ENCODE assay signal across 8 cellular contexts in the genomic region with DNA sequence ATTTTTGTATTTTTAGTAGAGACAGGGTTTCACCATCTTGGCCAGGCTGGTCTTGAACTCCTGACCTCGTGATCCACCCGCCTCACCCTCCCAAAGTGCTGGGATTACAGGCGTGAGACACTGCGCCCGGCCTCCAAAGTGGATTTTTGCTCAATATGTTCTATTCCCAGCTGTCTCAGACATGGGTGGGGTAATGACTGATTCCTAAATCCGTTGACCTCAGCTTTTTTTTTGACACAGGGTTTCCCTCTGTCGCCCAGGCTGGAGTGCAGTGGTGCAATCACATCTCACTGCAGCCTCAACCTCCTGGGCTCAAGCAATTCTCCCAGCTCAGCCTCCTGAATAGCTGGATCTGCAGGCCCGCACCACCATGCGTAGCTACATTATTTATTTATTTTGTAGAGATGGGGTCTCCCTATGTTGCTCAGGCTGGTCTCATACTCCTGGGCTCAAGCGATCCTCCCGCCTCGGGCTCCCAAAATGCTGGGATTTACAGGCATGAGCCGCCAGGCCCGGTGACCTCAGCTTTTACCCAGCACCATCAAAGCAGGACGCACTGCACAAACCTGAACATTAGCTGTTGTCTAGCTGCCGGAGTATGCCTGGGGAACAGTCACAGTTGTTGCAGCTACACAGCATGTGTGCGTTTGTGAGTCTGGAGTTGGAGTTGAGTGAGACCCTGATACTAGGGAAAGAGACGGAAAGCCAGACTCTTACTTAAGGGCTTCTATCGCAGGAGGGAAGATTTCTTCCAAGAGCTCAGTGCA. TPM values are rescaled to one million over a fixed set of nuclear protein-coding genes. Genes with fewer than 3 reads are reported as not detected.
A peak's percentile ranks its signal among the peaks of the same experiment; 100 is the strongest.
DNase-seq lines count a peak whose midpoint lies in the region; ATAC-seq and TF ChIP-seq lines count a peak whose summit lies in the region.

No MANE protein-coding gene starts in this region.

- H3K4me2 ChIP-seq in OCI-LY7 (ENCODE audit: low read length) = no peak overlapping the region

- peaks cover 0 to 2% (median 0%) of the 10 kb centered on the region in 8 donors for H3K9me3 Mint-ChIP-seq in CD4-positive, alpha-beta memory T cell
- H3K9me3 Mint-ChIP-seq in endothelial cell (ENCODE audit: unreplicated experiment) (no peaks in the 10 kb centered on the region), mesothelial cell of epicardium (no peaks in the 10 kb centered on the region)

- intact Hi-C loops in CD4-positive, alpha-beta memory T cell (cut with micrococcal nuclease) = loop anchor here (5.0 to 10.0 kb wide), 3 partner anchors 139 to 402 kb away; a partner anchor contains a TSS
- intact Hi-C loops in OCI-LY7 (cut with micrococcal nuclease; ENCODE audit: unreplicated experiment) = loop anchor here (5.0 kb wide), 2 partner anchors 64 to 139 kb away; no protein-coding TSS in a partner anchor
- intact Hi-C loops in breast epithelium (cut with DNase I; ENCODE audit: low total_unique reads) = no loop called here

- H3K4me3 ChIP-seq in CD4-positive, alpha-beta memory T cell (ENCODE audit: low read length in 2 of 2) = no peak overlapping the region
- H3K4me3 ChIP-seq in OCI-LY7 (ENCODE audit: low read depth, low read length, poor library complexity, severe bottlenecking) (no peak overlapping the region), rectal smooth muscle tissue (ENCODE audit: low read length) (no peak overlapping the region), breast epithelium (no peak overlapping the region)

- H3K79me2 ChIP-seq in OCI-LY7 (ENCODE audit: insufficient read depth, low read depth, low read length) = no peaks in the 10 kb centered on the region

- no peak for DNase-seq in CD4-positive, alpha-beta memory T cell
- DNase-seq in OCI-LY7 (ENCODE audit: low spot score) = no peak
- DNase-seq in endothelial cell (ENCODE audit: low spot score) = no peak
- DNase-seq in breast epithelium (ENCODE audit: low spot score in 2 of 2) = no peak
- DNase-seq in SW 1271 (lab: John Stamatoyannopoulos, UW) = no peak
- DNase-seq in mesothelial cell of epicardium (ENCODE audit: low spot score in 2 of 2, unreplicated experiment in 2 of 2) = no peak

- no peak overlapping the region for H3K27ac ChIP-seq in CD4-positive, alpha-beta memory T cell (ENCODE audit: low read depth, low read length)
- H3K27ac ChIP-seq in OCI-LY7 (ENCODE audit: low read depth, low read length, poor library complexity, severe bottlenecking) (no peak overlapping the region), rectal smooth muscle tissue (ENCODE audit: low read depth, low read length) (peak overlapping the region; percentile 94), breast epithelium (no peak overlapping the region)

- H3K9me3 ChIP-seq in CD4-positive, alpha-beta memory T cell (ENCODE audit: control insufficient read depth in 1 of 2, low read length in 2 of 2) = no peaks in the 10 kb centered on the region
- H3K9me3 ChIP-seq in OCI-LY7 (ENCODE audit: low read length) (no peaks in the 10 kb centered on the region), breast epithelium (no peaks in the 10 kb centered on the region)

- H3K9ac ChIP-seq in rectal smooth muscle tissue (ENCODE audit: low read length) = no peak overlapping the region

- no peak for TF ChIP-seq POLR2A in breast epithelium (IDR thresholded peaks at IDR 0.05)

- H3K27me3 ChIP-seq in CD4-positive, alpha-beta memory T cell (ENCODE audit: insufficient read depth, low read length) = no peaks in the 10 kb centered on the region
- no peaks in the 10 kb centered on the region for H3K27me3 ChIP-seq in rectal smooth muscle tissue (ENCODE audit: control insufficient read depth, insufficient read depth, low read length)
- H3K27me3 ChIP-seq in breast epithelium = no peaks in the 10 kb centered on the region

- no TSS peak for BruUV-seq in OCI-LY7 (replicated peaks; lab: Mats Ljungman, UMichigan)

- H3K36me3 ChIP-seq in CD4-positive, alpha-beta memory T cell (ENCODE audit: insufficient read depth, low read length) = no peaks in the 10 kb centered on the region
- H3K36me3 ChIP-seq in OCI-LY7 (ENCODE audit: insufficient read depth, low read length) (no peaks in the 10 kb centered on the region), rectal smooth muscle tissue (ENCODE audit: control insufficient read depth, insufficient read depth, low read length) (no peaks in the 10 kb centered on the region), breast epithelium (no peaks in the 10 kb centered on the region)

- H3K27me3 Mint-ChIP-seq in CD4-positive, alpha-beta memory T cell = no peaks in the 10 kb centered on the region
- H3K27me3 Mint-ChIP-seq in endothelial cell (ENCODE audit: unreplicated experiment) (peaks cover 8% of the 10 kb centered on the region), mesothelial cell of epicardium (ENCODE audit: low read depth) (no peaks in the 10 kb centered on the region)

- H2AFZ ChIP-seq in OCI-LY7 (ENCODE audit: low read length) = peak overlapping the region; percentile 93; the same call in 1 of the 2 replicates

- peak overlapping the region in 1 of 8 donors; percentile 55 for H3K4me3 Mint-ChIP-seq in CD4-positive, alpha-beta memory T cell
- no peak overlapping the region for H3K4me3 Mint-ChIP-seq in endothelial cell (ENCODE audit: unreplicated experiment)
- no peak overlapping the region for H3K4me3 Mint-ChIP-seq in mesothelial cell of epicardium

- H3K36me3 Mint-ChIP-seq in CD4-positive, alpha-beta memory T cell = no peaks in the 10 kb centered on the region
- peaks cover 4% of the 10 kb centered on the region for H3K36me3 Mint-ChIP-seq in endothelial cell (ENCODE audit: low read depth, unreplicated experiment)
- no peaks in the 10 kb centered on the region for H3K36me3 Mint-ChIP-seq in mesothelial cell of epicardium

- H4K20me1 ChIP-seq in OCI-LY7 (ENCODE audit: insufficient read depth, low read length) = no peaks in the 10 kb centered on the region

- H3K9me2 ChIP-seq in OCI-LY7 (ENCODE audit: insufficient read depth, low read length) = no peaks in the 10 kb centered on the region

- TF ChIP-seq CTCF in OCI-LY7 (conservative IDR thresholded peaks at IDR 0.05; ENCODE audit: low read length) = no peak
- no peak for TF ChIP-seq CTCF in endothelial cell (IDR thresholded peaks at IDR 0.05; ENCODE audit: unreplicated experiment)
- no peak for TF ChIP-seq CTCF in breast epithelium (IDR thresholded peaks at IDR 0.05)
- no peak for TF ChIP-seq CTCF in mesothelial cell of epicardium (IDR thresholded peaks at IDR 0.05; ENCODE audit: unreplicated experiment)

- CTCF ChIA-PET in CD4-positive, alpha-beta memory T cell (lab: Charles Lee; ENCODE audit: partially characterized antibody) = interaction anchor here (0.8 to 7.8 kb wide), 16 partner anchors 12 to 200 kb away, joined by 3 to 131 read pairs (median 4); no protein-coding TSS in a partner anchor
- CTCF ChIA-PET in OCI-LY7 (lab: Charles Lee; ENCODE audit: unreplicated experiment) = interaction anchor here (0.7 to 1.4 kb wide), 6 partner anchors 53 to 200 kb away, joined by 3 to 4 read pairs (median 3); no protein-coding TSS in a partner anchor

- peaks cover 10 to 31% (median 15%) of the 10 kb centered on the region in 4 donors for H3K4me1 Mint-ChIP-seq in CD4-positive, alpha-beta memory T cell
- H3K4me1 Mint-ChIP-seq in endothelial cell (ENCODE audit: unreplicated experiment) (peaks cover 48% of the 10 kb centered on the region), mesothelial cell of epicardium (peaks cover 16% of the 10 kb centered on the region)

- ATAC-seq in HG02571 (IDR thresholded peaks at IDR 0.05; ENCODE audit: unreplicated experiment) = no peak

- POLR2A ChIA-PET in CD4-positive, alpha-beta memory T cell (lab: Charles Lee; ENCODE audit: partially characterized antibody) = interaction anchor here (0.6 to 1.9 kb wide), 9 partner anchors 87 to 200 kb away, joined by 3 to 10 read pairs (median 5); a partner anchor contains a TSS
- POLR2A ChIA-PET in OCI-LY7 (lab: Charles Lee) = interaction anchor here (0.5 to 2.2 kb wide), 9 partner anchors 8 to 164 kb away, joined by 3 to 8 read pairs (median 3); a partner anchor contains a TSS

- H3K27ac Mint-ChIP-seq in CD4-positive, alpha-beta memory T cell = peak overlapping the region in 5 of 7 donors; percentile 19 to 72 (median 57)
- H3K27ac Mint-ChIP-seq in endothelial cell (ENCODE audit: unreplicated experiment) (peak overlapping the region; percentile 39), mesothelial cell of epicardium (no peak overlapping the region)

- peaks cover 11% of the 10 kb centered on the region for H3K4me1 ChIP-seq in CD4-positive, alpha-beta memory T cell (ENCODE audit: insufficient read depth, low read length)
- peaks cover 49% of the 10 kb centered on the region for H3K4me1 ChIP-seq in OCI-LY7 (ENCODE audit: insufficient read depth, low read length, poor library complexity, severe bottlenecking)
- peaks cover 18% of the 10 kb centered on the region for H3K4me1 ChIP-seq in rectal smooth muscle tissue (ENCODE audit: control insufficient read depth, insufficient read depth, low read length)
- H3K4me1 ChIP-seq in breast epithelium = peaks cover 0 to 3% of the 10 kb centered on the region in 2 donors

RNA-seq across cellular contexts. Expression of a gene that starts 43.8 kb away (rescaled TPM):
- total RNA-seq in CD4-positive, alpha-beta memory T cell = 1 to 10 TPM; 3.5 to 3.7 TPM
- 1 to 10 TPM; 4.0 to 4.9 TPM for polyA plus RNA-seq in CD4-positive, alpha-beta memory T cell
- total RNA-seq in OCI-LY7 (2014; rRNA removed; shearing (Covaris generic)) = 1.2 and 1.7 TPM in 2 replicates
- total RNA-seq in OCI-LY7 (2022) (0.48 TPM in 1 of 2 replicates, not detected in the other), endothelial cell (ENCODE audit: unreplicated experiment) (19.8 TPM), breast epithelium (10 to 100 TPM; 27.8 to 31.9 (median 27.9) TPM), mesothelial cell of epicardium (12.4 to 14.0 TPM (median 13.4 TPM) in 3 replicates)
